Comparison of ENCODE assay signal across 16 cellular contexts in genomic region chr14:68987653-68988036, GRCh38. TPM values are rescaled to one million over a fixed set of nuclear protein-coding genes. Genes with fewer than 3 reads are reported as not detected.
A peak's percentile ranks its signal among the peaks of the same experiment; 100 is the strongest.
DNase-seq lines count a peak whose midpoint lies in the region; ATAC-seq and TF ChIP-seq lines count a peak whose summit lies in the region.
"Had no signal": no experiment of that assay in that cellular context is flagged by ENCODE, and none has a peak within 500 bp of the region (broad histone marks: within the 10 kb centered on the region; RNA-seq: fewer than 3 reads in every experiment).

No MANE protein-coding gene starts in this region.

- no peak overlapping the region for H3K4me3 ChIP-seq in BE2C (ENCODE audit: low read depth, low read length)
- H3K4me3 ChIP-seq in H7 (ENCODE audit: insufficient read depth, low read depth, low read length), result no peak overlapping the region
- no peak overlapping the region for H3K4me3 ChIP-seq in endodermal cell (ENCODE audit: low read length)
- no peak overlapping the region for H3K4me3 ChIP-seq in upper lobe of left lung
- H3K4me3 ChIP-seq: cardiac muscle cell had no signal

- no peak for TF ChIP-seq EP300 in upper lobe of left lung (IDR thresholded peaks at IDR 0.05)

- ATAC-seq in stimulated activated naive CD8-positive, alpha-beta T cell treated with anti-CD3 and anti-CD28 coated beads, Interleukin-15, amount 100 ng/mL, for 72 hours, result no peak
- no peak for ATAC-seq in activated naive CD8-positive, alpha-beta T cell treated with anti-CD3 and anti-CD28 coated beads, Interleukin-2, amount 50 U/mL, for 24 hours
- ATAC-seq in upper lobe of left lung (ENCODE audit: low FRiP score in 2 of 2), result no peak
- ATAC-seq: left lobe of liver had no signal

- no peaks in the 10 kb centered on the region for H3K27me3 Mint-ChIP-seq in endodermal cell (ENCODE audit: insufficient read depth)
- no peaks in the 10 kb centered on the region for H3K27me3 Mint-ChIP-seq in stimulated activated naive CD8-positive, alpha-beta T cell treated with anti-CD3 and anti-CD28 coated beads, Interleukin-15, amount 100 ng/mL, for 72 hours
- H3K27me3 Mint-ChIP-seq in activated naive CD8-positive, alpha-beta T cell treated with anti-CD3 and anti-CD28 coated beads, Interleukin-2, amount 50 U/mL, for 24 hours, result no peaks in the 10 kb centered on the region

- no peak for TF ChIP-seq POLR2A in upper lobe of left lung (IDR thresholded peaks at IDR 0.05)

- H3K36me3 ChIP-seq in BE2C (no peaks in the 10 kb centered on the region), H7 (replicated peaks; ENCODE audit: control insufficient read depth, insufficient read depth, low read length) (no peaks in the 10 kb centered on the region), endodermal cell (ENCODE audit: control insufficient read depth, insufficient read depth, low read length) (no peaks in the 10 kb centered on the region), upper lobe of left lung (no peaks in the 10 kb centered on the region)
- H3K36me3 ChIP-seq: cardiac muscle cell had no signal

- no peaks in the 10 kb centered on the region for H3K9me3 ChIP-seq in BE2C
- no peaks in the 10 kb centered on the region for H3K9me3 ChIP-seq in endodermal cell (ENCODE audit: control insufficient read depth, low read length)
- no peaks in the 10 kb centered on the region for H3K9me3 ChIP-seq in upper lobe of left lung

- TF ChIP-seq CTCF in BE2C (IDR thresholded peaks at IDR 0.05; ENCODE audit: low read depth, low read length), result no peak
- TF ChIP-seq CTCF in endodermal cell (conservative IDR thresholded peaks at IDR 0.05), result no peak
- no peak for TF ChIP-seq CTCF in upper lobe of left lung (IDR thresholded peaks at IDR 0.05)

- no peaks in the 10 kb centered on the region for H3K9me3 Mint-ChIP-seq in endodermal cell
- H3K9me3 Mint-ChIP-seq in stimulated activated naive CD8-positive, alpha-beta T cell treated with anti-CD3 and anti-CD28 coated beads, Interleukin-15, amount 100 ng/mL, for 72 hours, result no peaks in the 10 kb centered on the region
- no peaks in the 10 kb centered on the region for H3K9me3 Mint-ChIP-seq in activated naive CD8-positive, alpha-beta T cell treated with anti-CD3 and anti-CD28 coated beads, Interleukin-2, amount 50 U/mL, for 24 hours
- H3K9me3 Mint-ChIP-seq: nephron had no signal

- WGBS in endodermal cell (ENCODE audit: insufficient coverage in 1 of 2, insufficient read length in 1 of 2), 2 experiments, result 79 to 83% methylated on average over 1 of the region's 1 CpG
- WGBS in upper lobe of left lung, 2 donors, result 70 to 88% methylated on average over 1 of the region's 1 CpG

- no peak overlapping the region for H3K4me3 Mint-ChIP-seq in endodermal cell
- H3K4me3 Mint-ChIP-seq in stimulated activated naive CD8-positive, alpha-beta T cell treated with anti-CD3 and anti-CD28 coated beads, Interleukin-15, amount 100 ng/mL, for 72 hours, result no peak overlapping the region
- no peak overlapping the region for H3K4me3 Mint-ChIP-seq in activated naive CD8-positive, alpha-beta T cell treated with anti-CD3 and anti-CD28 coated beads, Interleukin-2, amount 50 U/mL, for 24 hours
- H3K4me3 Mint-ChIP-seq: B cell, nephron had no signal

- no peaks in the 10 kb centered on the region for H3K27me3 ChIP-seq in BE2C
- H3K27me3 ChIP-seq in H7 (ENCODE audit: control insufficient read depth, insufficient read depth, low read length), result no peaks in the 10 kb centered on the region
- no peaks in the 10 kb centered on the region for H3K27me3 ChIP-seq in endodermal cell (ENCODE audit: control insufficient read depth, insufficient read depth, low read length, poor library complexity, severe bottlenecking)
- no peaks in the 10 kb centered on the region for H3K27me3 ChIP-seq in upper lobe of left lung
- H3K27me3 ChIP-seq: cardiac muscle cell had no signal

- H3K27ac ChIP-seq in endodermal cell (ENCODE audit: low read depth, low read length) (no peak overlapping the region), upper lobe of left lung (no peak overlapping the region)
- H3K27ac ChIP-seq: cardiac muscle cell, RWPE1 had no signal

- H3K36me3 Mint-ChIP-seq in endodermal cell (ENCODE audit: low read depth), result no peaks in the 10 kb centered on the region
- H3K36me3 Mint-ChIP-seq in activated naive CD8-positive, alpha-beta T cell treated with anti-CD3 and anti-CD28 coated beads, Interleukin-2, amount 50 U/mL, for 24 hours (ENCODE audit: low read depth), result no peaks in the 10 kb centered on the region

- DNase-seq in BE2C, result peak; percentile 80
- DNase-seq in H7, result peak; percentile 79
- DNase-seq in NCI-H526 treated with DMSO at 0.1 percent for 48 hours (lab: John Stamatoyannopoulos, UW), result peak; percentile 96
- peak; percentile 82 for DNase-seq in endodermal cell
- DNase-seq in stimulated activated naive CD8-positive, alpha-beta T cell treated with anti-CD3 and anti-CD28 coated beads, Interleukin-15, amount 100 ng/mL, for 72 hours, result no peak
- DNase-seq in hepatic stellate cell (ENCODE audit: low spot score), result no peak
- DNase-seq in activated naive CD8-positive, alpha-beta T cell treated with anti-CD3 and anti-CD28 coated beads, Interleukin-2, amount 50 U/mL, for 24 hours, result no peak
- no peak for DNase-seq in upper lobe of left lung
- DNase-seq: NCI-H2107; stimulated activated naive CD4-positive, alpha-beta T cell; T1000 had no signal

- H3K4me1 ChIP-seq in BE2C (peaks cover 9% of the 10 kb centered on the region), endodermal cell (ENCODE audit: control insufficient read depth, insufficient read depth, low read length) (no peaks in the 10 kb centered on the region), upper lobe of left lung (no peaks in the 10 kb centered on the region)

- no peak overlapping the region for H3K27ac Mint-ChIP-seq in endodermal cell
- peak overlapping the region in 1 of 2 donors; percentile 86 for H3K27ac Mint-ChIP-seq in stimulated activated naive CD8-positive, alpha-beta T cell treated with anti-CD3 and anti-CD28 coated beads, Interleukin-15, amount 100 ng/mL, for 72 hours
- no peak overlapping the region for H3K27ac Mint-ChIP-seq in activated naive CD8-positive, alpha-beta T cell treated with anti-CD3 and anti-CD28 coated beads, Interleukin-2, amount 50 U/mL, for 24 hours
- H3K27ac Mint-ChIP-seq: B cell, nephron had no signal

- H3K9ac ChIP-seq in endodermal cell (ENCODE audit: extremely low read depth, low read length, poor library complexity, severe bottlenecking), result no peak overlapping the region

- peaks cover 5% of the 10 kb centered on the region for H3K4me1 Mint-ChIP-seq in endodermal cell
- H3K4me1 Mint-ChIP-seq in stimulated activated naive CD8-positive, alpha-beta T cell treated with anti-CD3 and anti-CD28 coated beads, Interleukin-15, amount 100 ng/mL, for 72 hours, result peaks cover 36% of the 10 kb centered on the region
- peaks cover 24% of the 10 kb centered on the region for H3K4me1 Mint-ChIP-seq in activated naive CD8-positive, alpha-beta T cell treated with anti-CD3 and anti-CD28 coated beads, Interleukin-2, amount 50 U/mL, for 24 hours
- H3K4me1 Mint-ChIP-seq: B cell had no signal

RNA-seq across cellular contexts. Expression of gene ACTN1, which starts 8.5 kb away (rescaled TPM):
- 321 TPM for polyA plus RNA-seq in BE2C (2012; ENCODE audit: insufficient read depth, insufficient read length, low read depth)
- total RNA-seq in H7 (2014; rRNA removed; shearing (Covaris generic)), result 161 and 169 TPM in 2 replicates
- 100 to 1,000 TPM; 190 to 275 TPM for total RNA-seq in endodermal cell
- polyA plus RNA-seq in endodermal cell (2013, experiment 1 of 2), result 115 TPM
- polyA plus RNA-seq in endodermal cell (2013, experiment 2 of 2), result 126 TPM
- 100 to 1,000 TPM; 117 to 195 (median 157) TPM for total RNA-seq in upper lobe of left lung

Comparison
In these comparisons a context has a peak if more than half of its experiments do, and no peak if none do; other contexts are left out.
1. DNase-seq: peak in BE2C (single experiment), H7 (single experiment), NCI-H526 treated with DMSO at 0.1 percent for 48 hours (single experiment) and endodermal cell (single experiment); none in stimulated activated naive CD8-positive, alpha-beta T cell treated with anti-CD3 and anti-CD28 coated beads, Interleukin-15, amount 100 ng/mL, for 72 hours (0 of 2), hepatic stellate cell (single experiment), activated naive CD8-positive, alpha-beta T cell treated with anti-CD3 and anti-CD28 coated beads, Interleukin-2, amount 50 U/mL, for 24 hours (single experiment) and upper lobe of left lung (0 of 2).